ENCODE assay signal across 10 cellular contexts in genomic region chr17:44095388-44095646, GRCh38. TPM values are rescaled to one million over a fixed set of nuclear protein-coding genes. Genes with fewer than 3 reads are reported as not detected.
A peak's percentile ranks its signal among the peaks of the same experiment; 100 is the strongest.
DNase-seq lines count a peak whose midpoint lies in the region; ATAC-seq, FAIRE-seq and TF ChIP-seq lines count a peak whose summit lies in the region.
"Had no signal": no experiment of that assay in that cellular context is flagged by ENCODE, and none has a peak within 500 bp of the region (broad histone marks: within the 10 kb centered on the region; RNA-seq: fewer than 3 reads in every experiment).

No MANE protein-coding gene starts in this region.

- POLR2A ChIA-PET in Panc1 (lab: Charles Lee): no interaction called here

- H3K9me3 ChIP-seq in Panc1 (ENCODE audit: control insufficient read depth, insufficient read depth, low read depth, low read length): no peaks in the 10 kb centered on the region
- no peaks in the 10 kb centered on the region for H3K9me3 ChIP-seq in esophagus muscularis mucosa
- H3K9me3 ChIP-seq in parathyroid adenoma (ENCODE audit: control insufficient read depth, low read length): no peaks in the 10 kb centered on the region

- H3K27me3 ChIP-seq in Panc1 (ENCODE audit: control insufficient read depth, insufficient read depth, low read length) (no peaks in the 10 kb centered on the region), esophagus muscularis mucosa (no peaks in the 10 kb centered on the region), parathyroid adenoma (ENCODE audit: control insufficient read depth, insufficient read depth, low read length) (no peaks in the 10 kb centered on the region)

- H3K27ac ChIP-seq in Panc1 (ENCODE audit: low read length) (peak overlapping the region; percentile 85), esophagus muscularis mucosa (replicated peaks in 1 of 4) (peak overlapping the region; percentile 66 to 85 (median 81)), parathyroid adenoma (peak overlapping the region; percentile 55)

- BruUV-seq in Panc1 (replicated peaks; lab: Mats Ljungman, UMichigan): no TSS peak

- in situ Hi-C loops in Panc1 (cut with HindIII; ENCODE audit: low pct_unique_long_range_greater_than_20kb, low sequenced_read_pairs): no loop called here

- intact Hi-C loops in Panc1 (cut with micrococcal nuclease; ENCODE audit: unreplicated experiment) (no loop called here), esophagus muscularis mucosa (cut with DNase I) (no loop called here)

- ATAC-seq in Panc1: no peak

- H2AFZ ChIP-seq in parathyroid adenoma: no peak overlapping the region

- no peak for TF ChIP-seq CTCF in AG09309 (IDR thresholded peaks at IDR 0.05; ENCODE audit: control insufficient read depth, insufficient read depth, low read depth, low read length, missing control alignments)
- no peak for TF ChIP-seq CTCF in Panc1 (IDR thresholded peaks at IDR 0.05)
- no peak for TF ChIP-seq CTCF in esophagus muscularis mucosa (IDR thresholded peaks at IDR 0.05)
- no peak for TF ChIP-seq CTCF in parathyroid adenoma (IDR thresholded peaks at IDR 0.05)

- WGBS in esophagus muscularis mucosa: 0% methylated on average over 2 of the region's 2 CpGs

- peak overlapping the region; percentile 54 for H3K4me2 ChIP-seq in parathyroid adenoma (ENCODE audit: low read length)

- H3K4me1 ChIP-seq in Panc1 (ENCODE audit: control insufficient read depth, insufficient read depth, low read length): peaks cover 20% of the 10 kb centered on the region
- H3K4me1 ChIP-seq in esophagus muscularis mucosa: peaks cover 44 to 56% (median 47%) of the 10 kb centered on the region in 4 donors
- H3K4me1 ChIP-seq in parathyroid adenoma: peaks cover 26% of the 10 kb centered on the region

- DNase-seq in AG09309 (ENCODE audit: low read depth): no peak
- DNase-seq in Panc1 (ENCODE audit: low read depth, low spot score): no peak
- no peak for DNase-seq in esophagus muscularis mucosa (ENCODE audit: extremely low spot score)
- DNase-seq in H54 (ENCODE audit: insufficient read length, low spot score): no peak
- no peak for DNase-seq in 8988T
- DNase-seq in Ammon's horn (ENCODE audit: low spot score): no peak
- no peak for DNase-seq in mucosa of gallbladder (ENCODE audit: low spot score)
- DNase-seq: activated naive CD4-positive, alpha-beta T cell had no signal

- H3K36me3 ChIP-seq in Panc1 (ENCODE audit: control insufficient read depth, insufficient read depth, low read length) (no peaks in the 10 kb centered on the region), esophagus muscularis mucosa (peaks cover 30 to 43% (median 36%) of the 10 kb centered on the region in 4 donors), parathyroid adenoma (ENCODE audit: control insufficient read depth, insufficient read depth, low read length) (no peaks in the 10 kb centered on the region)

- CTCF ChIA-PET in Panc1 (lab: Charles Lee): no interaction called here

- peaks cover 28% of the 10 kb centered on the region for H3K79me2 ChIP-seq in parathyroid adenoma

- H3K4me3 ChIP-seq in AG09309 (ENCODE audit: control insufficient read depth, low read depth, low read length): peak overlapping the region; percentile 46
- H3K4me3 ChIP-seq in Panc1 (ENCODE audit: low read depth in 2 of 2, low read length in 2 of 2): no peak overlapping the region
- peak overlapping the region; percentile 19 to 50 (median 42) for H3K4me3 ChIP-seq in esophagus muscularis mucosa
- H3K4me3 ChIP-seq in parathyroid adenoma (ENCODE audit: low read depth, low read length): peak overlapping the region; percentile 36

- H3K9ac ChIP-seq in parathyroid adenoma: no peak overlapping the region

- no peak for FAIRE-seq in H54 (lab: Jason Lieb, UNC)
- FAIRE-seq: GM18507 had no signal

- no peak for TF ChIP-seq EP300 in esophagus muscularis mucosa (IDR thresholded peaks at IDR 0.05)

- TF ChIP-seq POLR2A in esophagus muscularis mucosa (IDR thresholded peaks at IDR 0.05; ENCODE audit: low read depth) (no peak), H54 (IDR thresholded peaks at IDR 0.05; ENCODE audit: low read depth, low read length) (no peak)

RNA-seq across cellular contexts. Expression of gene G6PC3, which starts 24.8 kb away (rescaled TPM):
- total RNA-seq in Panc1 (2021; ENCODE audit: unreplicated experiment): 42.7 TPM
- 65.1 TPM for polyA plus RNA-seq in Panc1 (2012; ENCODE audit: insufficient read length)
- total RNA-seq in esophagus muscularis mucosa: 10 to 100 TPM; 23.9 to 37.5 (median 30.7) TPM
- 62.3 TPM for total RNA-seq in mucosa of gallbladder

RNA-seq across cellular contexts. Expression of gene HDAC5, which starts 28.1 kb away (rescaled TPM):
- total RNA-seq in Panc1 (2021; ENCODE audit: unreplicated experiment) (11.5 TPM), esophagus muscularis mucosa (100 to 1,000 TPM in 3 of 4 donors, 10 to 100 TPM in 1; 75.6 to 237 (median 130) TPM), mucosa of gallbladder (87.4 TPM)
- 27.9 TPM for polyA plus RNA-seq in Panc1 (2012; ENCODE audit: insufficient read length)

RNA-seq across cellular contexts. Expression of gene LSM12, which starts 28.8 kb away (rescaled TPM):
- total RNA-seq in Panc1 (2021; ENCODE audit: unreplicated experiment) (73.0 TPM), esophagus muscularis mucosa (10 to 100 TPM; 37.8 to 59.2 (median 46.0) TPM), mucosa of gallbladder (47.3 TPM)
- polyA plus RNA-seq in Panc1 (2012; ENCODE audit: insufficient read length): 34.8 TPM

RNA-seq across cellular contexts. Expression of gene HROB, which starts 46.4 kb away (rescaled TPM):
- total RNA-seq in Panc1 (2021; ENCODE audit: unreplicated experiment) (7.8 TPM), esophagus muscularis mucosa (1 to 10 TPM; 1.7 to 4.6 (median 2.6) TPM), mucosa of gallbladder (1.0 TPM)
- 2.7 TPM for polyA plus RNA-seq in Panc1 (2012; ENCODE audit: insufficient read length)

Comparison
In these comparisons a context has a peak if more than half of its experiments do, and no peak if none do; other contexts are left out.
1. H3K4me3 ChIP-seq: peak in AG09309 (single experiment), esophagus muscularis mucosa (4 of 4) and parathyroid adenoma (single experiment); none in Panc1 (0 of 2).
2. Peak in every context shown above with its lines, with median percentiles within 50 percentile points of each other: H3K27ac ChIP-seq.